ENCODE assay signal across 8 cellular contexts in genomic region chr1:183318433-183318832, GRCh38.
DNase-seq lines count a peak whose midpoint lies in the region; ATAC-seq and TF ChIP-seq lines count a peak whose summit lies in the region.

No MANE protein-coding gene starts in this region.

- POLR2A ChIA-PET in AG04450 (lab: Yijun Ruan, JAX): interaction anchor here (0.6 to 0.7 kb wide), 3 partner anchors 13 to 273 kb away, joined by 3 to 4 read pairs (median 3); no protein-coding TSS in a partner anchor

- peak; percentile 83 for DNase-seq in AG04450 (ENCODE audit: low read depth, low spot score)
- DNase-seq in epithelial cell of esophagus (ENCODE audit: low read depth): peak; percentile 90
- DNase-seq in activated CD4-positive, alpha-beta T cell treated with anti-CD3 and anti-CD28 coated beads, Interleukin-2, amount 50 U/mL, for 4 hours: no peak
- DNase-seq in NCI-H748 treated with DMSO at 0.1 percent for 48 hours (lab: John Stamatoyannopoulos, UW): no peak
- DNase-seq in NCI-H1105 (lab: John Stamatoyannopoulos, UW): no peak

- peaks cover 6% of the 10 kb centered on the region; the same call in 1 of the 2 replicates for H3K4me1 ChIP-seq in OCI-LY3 (ENCODE audit: low read length)
- H3K4me1 ChIP-seq in mucosa of rectum (ENCODE audit: control insufficient read depth in 2 of 2, insufficient read depth in 2 of 2, low read length in 2 of 2): peaks cover 0 to 3% of the 10 kb centered on the region in 2 donors

- peak; percentile 83 for TF ChIP-seq CTCF in AG04450 (IDR thresholded peaks at IDR 0.05; ENCODE audit: low read depth, low read length)
- TF ChIP-seq CTCF in OCI-LY3 (IDR thresholded peaks at IDR 0.05; ENCODE audit: low read depth, low read length): peak; percentile 53
- peak; percentile 78 for TF ChIP-seq CTCF in epithelial cell of esophagus (IDR thresholded peaks at IDR 0.05; ENCODE audit: insufficient read depth, low read depth, low read length, missing control alignments)

- H3K36me3 ChIP-seq in OCI-LY3 (replicated peaks; ENCODE audit: low read depth, low read length) (no peaks in the 10 kb centered on the region), mucosa of rectum (ENCODE audit: control insufficient read depth in 2 of 2, insufficient read depth in 2 of 2, low read length in 2 of 2) (no peaks in the 10 kb centered on the region)

- H3K9me3 ChIP-seq in AG04450 (ENCODE audit: control insufficient read depth, insufficient read depth, low read length): no peaks in the 10 kb centered on the region; the same call in 1 of the 2 replicates
- no peaks in the 10 kb centered on the region for H3K9me3 ChIP-seq in OCI-LY3 (ENCODE audit: insufficient read depth, low read length)
- H3K9me3 ChIP-seq in mucosa of rectum (ENCODE audit: control insufficient read depth in 2 of 2, low read length in 2 of 2): no peaks in the 10 kb centered on the region

- H3K9ac ChIP-seq in OCI-LY3 (ENCODE audit: low read length) (no peak overlapping the region), mucosa of rectum (ENCODE audit: low read depth in 1 of 2, low read length in 2 of 2) (no peak overlapping the region)

- CTCF ChIA-PET in AG04450 (lab: Charles Lee): interaction anchor here (1.1 to 3.5 kb wide), 11 partner anchors 10 to 419 kb away, joined by 3 to 27 read pairs (median 4); no protein-coding TSS in a partner anchor

- H3K4me2 ChIP-seq in OCI-LY3 (ENCODE audit: low read length): no peak overlapping the region

- ATAC-seq in GM21529 (IDR thresholded peaks at IDR 0.05; ENCODE audit: unreplicated experiment): peak; percentile 84

- no peaks in the 10 kb centered on the region for H4K20me1 ChIP-seq in OCI-LY3 (ENCODE audit: insufficient read depth, low read length)

- no peak overlapping the region for H2AFZ ChIP-seq in OCI-LY3 (ENCODE audit: low read depth, low read length)

- H3K27me3 ChIP-seq in AG04450 (ENCODE audit: control insufficient read depth, insufficient read depth, low read length): peaks cover 2% of the 10 kb centered on the region
- H3K27me3 ChIP-seq in OCI-LY3 (ENCODE audit: low read depth, low read length): 0 out of 2 replicates have a peak, but pooled peaks cover 2% of the 10 kb centered on the region
- H3K27me3 ChIP-seq in mucosa of rectum (ENCODE audit: control insufficient read depth in 2 of 2, insufficient read depth in 2 of 2, low read length in 2 of 2): no peaks in the 10 kb centered on the region

- no peak overlapping the region for H3K4me3 ChIP-seq in AG04450 (ENCODE audit: low read depth, low read length)
- no peak overlapping the region for H3K4me3 ChIP-seq in OCI-LY3 (ENCODE audit: low read length)
- H3K4me3 ChIP-seq in epithelial cell of esophagus (ENCODE audit: low read length): no peak overlapping the region
- no peak overlapping the region for H3K4me3 ChIP-seq in mucosa of rectum (ENCODE audit: low read length in 2 of 2)

- H3K79me2 ChIP-seq in OCI-LY3 (ENCODE audit: low read length): no peaks in the 10 kb centered on the region

- peak overlapping the region; percentile 52 for H3K27ac ChIP-seq in AG04450 (ENCODE audit: low read depth, low read length)
- H3K27ac ChIP-seq in OCI-LY3 (ENCODE audit: low read length): no peak overlapping the region
- H3K27ac ChIP-seq in mucosa of rectum (ENCODE audit: low read depth in 2 of 2, low read length in 2 of 2): peak overlapping the region; percentile 30 to 38

Comparison
In these comparisons a context has a peak if more than half of its experiments do, and no peak if none do; other contexts are left out.
1. DNase-seq: peak in AG04450 (single experiment) and epithelial cell of esophagus (single experiment); none in activated CD4-positive, alpha-beta T cell treated with anti-CD3 and anti-CD28 coated beads, Interleukin-2, amount 50 U/mL, for 4 hours (0 of 2), NCI-H748 treated with DMSO at 0.1 percent for 48 hours (single experiment) and NCI-H1105 (single experiment).
2. Peak in every context shown above with its lines, with median percentiles within 50 percentile points of each other: CTCF ChIP-seq.